1 cellular context compared by ENCODE assay signal in genomic region chr7:26856481-26856880, GRCh38.
TF ChIP-seq lines count a peak whose summit lies in the region.

No MANE protein-coding gene starts in this region.

TF ChIP-seq in GM23338, 12 proteins besides CTCF, POLR2A, EP300 and RAD21 (continued from another document):
- no peak for TF ChIP-seq REST (IDR thresholded peaks at IDR 0.05; ENCODE audit: unreplicated experiment)
- TF ChIP-seq ZNF462 (CRISPR knock-in tag; IDR thresholded peaks at IDR 0.05) = no peak
- TF ChIP-seq JUNB (IDR thresholded peaks at IDR 0.05; ENCODE audit: unreplicated experiment) = no peak
- TF ChIP-seq EZH2phosphoT487 (IDR thresholded peaks at IDR 0.05; ENCODE audit: unreplicated experiment) = no peak
- TF ChIP-seq ZNF331 (CRISPR knock-in tag; IDR thresholded peaks at IDR 0.05; ENCODE audit: low read depth) = no peak
- TF ChIP-seq ZNF114 (CRISPR knock-in tag; IDR thresholded peaks at IDR 0.05) = no peak
- TF ChIP-seq EZH2 (IDR thresholded peaks at IDR 0.05; ENCODE audit: low read depth, unreplicated experiment) = no peak
- no peak for TF ChIP-seq POLR2AphosphoS5 (IDR thresholded peaks at IDR 0.05; ENCODE audit: low read depth)
